In the genomic region with DNA sequence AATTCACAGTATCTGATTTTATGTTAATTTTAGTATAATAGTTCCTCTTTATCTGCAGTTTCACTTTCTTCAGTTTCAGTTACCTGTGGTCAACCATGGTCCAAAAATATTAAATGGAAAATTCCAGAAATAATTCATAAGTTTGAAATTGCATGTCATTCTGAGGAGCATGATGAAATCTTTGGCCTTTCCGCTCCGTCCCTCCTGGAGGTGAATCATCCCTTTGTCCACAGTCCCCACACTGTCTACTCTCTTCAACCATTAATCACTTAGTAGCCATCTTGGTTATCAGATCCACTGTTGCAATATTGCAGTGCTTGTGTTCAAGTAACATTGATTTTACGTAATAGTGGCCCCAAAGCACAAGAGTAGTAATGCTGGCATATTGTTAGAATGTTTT, we compare ENCODE assay signal across 1 cellular context.
TF ChIP-seq lines count a peak whose summit lies in the region.

No MANE protein-coding gene starts in this region.

TF ChIP-seq in HepG2, 621 proteins besides CTCF, POLR2A, EP300 and RAD21:
- TF ChIP-seq, protein P1, sequence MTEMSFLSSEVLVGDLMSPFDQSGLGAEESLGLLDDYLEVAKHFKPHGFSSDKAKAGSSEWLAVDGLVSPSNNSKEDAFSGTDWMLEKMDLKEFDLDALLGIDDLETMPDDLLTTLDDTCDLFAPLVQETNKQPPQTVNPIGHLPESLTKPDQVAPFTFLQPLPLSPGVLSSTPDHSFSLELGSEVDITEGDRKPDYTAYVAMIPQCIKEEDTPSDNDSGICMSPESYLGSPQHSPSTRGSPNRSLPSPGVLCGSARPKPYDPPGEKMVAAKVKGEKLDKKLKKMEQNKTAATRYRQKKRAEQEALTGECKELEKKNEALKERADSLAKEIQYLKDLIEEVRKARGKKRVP (CRISPR knock-in tag; IDR thresholded peaks at IDR 0.05), result peak in 1 of 2 experiments; percentile 67; a peak in 2 of 4 replicates
- TF ChIP-seq, protein P2, sequence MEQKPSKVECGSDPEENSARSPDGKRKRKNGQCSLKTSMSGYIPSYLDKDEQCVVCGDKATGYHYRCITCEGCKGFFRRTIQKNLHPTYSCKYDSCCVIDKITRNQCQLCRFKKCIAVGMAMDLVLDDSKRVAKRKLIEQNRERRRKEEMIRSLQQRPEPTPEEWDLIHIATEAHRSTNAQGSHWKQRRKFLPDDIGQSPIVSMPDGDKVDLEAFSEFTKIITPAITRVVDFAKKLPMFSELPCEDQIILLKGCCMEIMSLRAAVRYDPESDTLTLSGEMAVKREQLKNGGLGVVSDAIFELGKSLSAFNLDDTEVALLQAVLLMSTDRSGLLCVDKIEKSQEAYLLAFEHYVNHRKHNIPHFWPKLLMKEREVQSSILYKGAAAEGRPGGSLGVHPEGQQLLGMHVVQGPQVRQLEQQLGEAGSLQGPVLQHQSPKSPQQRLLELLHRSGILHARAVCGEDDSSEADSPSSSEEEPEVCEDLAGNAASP (CRISPR knock-in tag; IDR thresholded peaks at IDR 0.05; ENCODE audit: borderline replicate concordance), result no peak
- TF ChIP-seq LCORL (IDR thresholded peaks at IDR 0.05) (no peak), LCORL (CRISPR knock-in tag; IDR thresholded peaks at IDR 0.05) (no peak), HDAC6 (IDR thresholded peaks at IDR 0.05; ENCODE audit: low read depth, low read length) (no peak), MED8 (CRISPR knock-in tag; IDR thresholded peaks at IDR 0.05; ENCODE audit: insufficient replicate concordance) (no peak), ESRRA (CRISPR knock-in tag; IDR thresholded peaks at IDR 0.05; ENCODE audit: low read depth) (no peak), ZNF331 (CRISPR knock-in tag; IDR thresholded peaks at IDR 0.05) (no peak), ZNF335 (CRISPR knock-in tag; IDR thresholded peaks at IDR 0.05) (no peak), FOSL2 (CRISPR knock-in tag; IDR thresholded peaks at IDR 0.05) (peak; percentile 67), ZNF652 (CRISPR knock-in tag; IDR thresholded peaks at IDR 0.05; ENCODE audit: borderline replicate concordance, low read depth) (no peak)
